Comparison of ENCODE assay signal across 9 cellular contexts in genomic region chr17:38606646-38607611, GRCh38. TPM values are rescaled to one million over a fixed set of nuclear protein-coding genes. Genes with fewer than 3 reads are reported as not detected.
DNase-seq lines count a peak whose midpoint lies in the region; ATAC-seq, FAIRE-seq and TF ChIP-seq lines count a peak whose summit lies in the region.
"Had no signal": no experiment of that assay in that cellular context is flagged by ENCODE, and none has a peak within 500 bp of the region (broad histone marks: within the 10 kb centered on the region; RNA-seq: fewer than 3 reads in every experiment).

No MANE protein-coding gene starts in this region.

- no peak for TF ChIP-seq EP300 in K562 (IDR thresholded peaks at IDR 0.05; ENCODE audit: low read length)

- peak overlapping the region; percentile 68 for H3K4me3 ChIP-seq in K562
- H3K4me3 ChIP-seq in lower lobe of right lung: peak overlapping the region; percentile 58

- H3K27ac Mint-ChIP-seq in activated CD8-positive, alpha-beta memory T cell treated with anti-CD3 and anti-CD28 coated beads, Interleukin-2, amount 10 ng/mL, durations not matched to agents 7 days and 5 days: no peak overlapping the region
- H3K27ac Mint-ChIP-seq in type B pancreatic cell: peak overlapping the region; percentile 67

- H3K9ac ChIP-seq in K562 (ENCODE audit: insufficient read depth in 1 of 2, low read depth in 2 of 2, low read length in 2 of 2): peak overlapping the region in 1 of 2 experiments; percentile 95; a peak in 2 of 4 replicates

- DNase-seq in activated CD8-positive, alpha-beta memory T cell treated with anti-CD3 and anti-CD28 coated beads, Interleukin-2, amount 10 ng/mL, durations not matched to agents 7 days and 5 days: no peak
- no peak for DNase-seq in activated CD8-positive, alpha-beta memory T cell treated with anti-CD3 and anti-CD28 coated beads, Interleukin-2, amount 50 U/mL, for 4 hours
- DNase-seq in K562 (ENCODE audit: extremely low read depth in 1 of 4, low spot score in 3 of 4) (no peak), lower lobe of right lung (no peak), type B pancreatic cell (ENCODE audit: extremely low spot score, unreplicated experiment) (no peak), NCI-H2107 treated with DMSO at 0.1 percent for 48 hours (lab: John Stamatoyannopoulos, UW; ENCODE audit: unreplicated experiment) (no peak), COLO829 (ENCODE audit: low spot score) (no peak)

- CTCF ChIA-PET in activated CD8-positive, alpha-beta memory T cell treated with anti-CD3 and anti-CD28 coated beads, Interleukin-2, amount 10 ng/mL, durations not matched to agents 7 days and 5 days (lab: Charles Lee): interaction anchor here (0.6 to 7.2 kb wide), 13 partner anchors 10 to 251 kb away, joined by 3 to 90 read pairs (median 3); no protein-coding TSS in a partner anchor
- CTCF ChIA-PET in K562 (lab: Yijun Ruan, JAX; ENCODE audit: low intra/inter-chr PET ratio): interaction anchor here (0.6 to 1.2 kb wide), 4 partner anchors 39 to 61 kb away, joined by 3 to 6 read pairs (median 3); no protein-coding TSS in a partner anchor

- H4K20me1 ChIP-seq in K562 (replicated peaks; ENCODE audit: control insufficient read depth, insufficient read depth, low read length): 0 out of 2 replicates have a peak, but pooled peaks cover 13% of the 10 kb centered on the region

- H3K36me3 ChIP-seq in K562 (ENCODE audit: control insufficient read depth, insufficient read depth, low read length) (no peaks in the 10 kb centered on the region), lower lobe of right lung (no peaks in the 10 kb centered on the region)

- FAIRE-seq in K562 (lab: Jason Lieb, UNC): no peak

- H2AFZ ChIP-seq in K562 (ENCODE audit: low read depth, low read length): peak overlapping the region; percentile 94; the same call in 1 of the 2 replicates

- in situ Hi-C loops in K562 (cut with MboI): no loop called here

- H3K36me3 Mint-ChIP-seq in activated CD8-positive, alpha-beta memory T cell treated with anti-CD3 and anti-CD28 coated beads, Interleukin-2, amount 10 ng/mL, durations not matched to agents 7 days and 5 days: no peaks in the 10 kb centered on the region
- H3K36me3 Mint-ChIP-seq in type B pancreatic cell: no peaks in the 10 kb centered on the region

- BruUV-seq in K562 (replicated peaks; lab: Mats Ljungman, UMichigan): no TSS peak

- H3K4me1 Mint-ChIP-seq in activated CD8-positive, alpha-beta memory T cell treated with anti-CD3 and anti-CD28 coated beads, Interleukin-2, amount 10 ng/mL, durations not matched to agents 7 days and 5 days: peaks cover 10% of the 10 kb centered on the region
- H3K4me1 Mint-ChIP-seq in type B pancreatic cell (ENCODE audit: unreplicated experiment): peaks cover 18% of the 10 kb centered on the region

- no peak for TF ChIP-seq RAD21 in K562 (CRISPR knock-in tag; conservative IDR thresholded peaks at IDR 0.05 in 1 of 2, IDR thresholded peaks at IDR 0.05 in 1 of 2)

- peaks cover 2 to 33% of the 10 kb centered on the region in 2 experiments for H3K4me1 ChIP-seq in K562 (replicated peaks in 1 of 2; ENCODE audit: control insufficient read depth in 2 of 2, insufficient read depth in 2 of 2, low read length in 2 of 2)
- H3K4me1 ChIP-seq in lower lobe of right lung: peaks cover 9% of the 10 kb centered on the region

- H3K27me3 ChIP-seq in K562 (ENCODE audit: control insufficient read depth in 2 of 2, insufficient read depth in 2 of 2, low read length in 2 of 2) (peaks cover 8 to 41% of the 10 kb centered on the region in 2 experiments; a peak in 3 of 5 replicates), lower lobe of right lung (ENCODE audit: low read depth) (peaks cover 70% of the 10 kb centered on the region)

- intact Hi-C loops in K562 (cut with micrococcal nuclease): no loop called here
- intact Hi-C loops in lower lobe of right lung (cut with DNase I): no loop called here

- no peaks in the 10 kb centered on the region for H3K9me3 Mint-ChIP-seq in activated CD8-positive, alpha-beta memory T cell treated with anti-CD3 and anti-CD28 coated beads, Interleukin-2, amount 10 ng/mL, durations not matched to agents 7 days and 5 days (ENCODE audit: low read depth)
- H3K9me3 Mint-ChIP-seq in type B pancreatic cell: no peaks in the 10 kb centered on the region

- POLR2A ChIA-PET in K562 (lab: Yijun Ruan, JAX): interaction anchor here (0.7 to 1.1 kb wide), 2 partner anchors 9 to 13 kb away, joined by 3 read pairs; no protein-coding TSS in a partner anchor

- no peak for ATAC-seq in activated CD8-positive, alpha-beta memory T cell treated with anti-CD3 and anti-CD28 coated beads, Interleukin-2, amount 10 ng/mL, durations not matched to agents 7 days and 5 days
- ATAC-seq in K562 (no peak), lower lobe of right lung (peak in 1 of 2 donors; percentile 5), HG02588 (IDR thresholded peaks at IDR 0.05; ENCODE audit: unreplicated experiment) (no peak)

- no peaks in the 10 kb centered on the region for H3K9me1 ChIP-seq in K562 (ENCODE audit: control insufficient read depth, insufficient read depth, low read length)

- no peak overlapping the region for H3K27ac ChIP-seq in K562 (ENCODE audit: extremely low read depth, low read depth, low read length)
- H3K27ac ChIP-seq in lower lobe of right lung: no peak overlapping the region

- peaks cover 3% of the 10 kb centered on the region; the same call in 1 of the 2 replicates for H3K9me3 ChIP-seq in K562 (replicated peaks; ENCODE audit: control insufficient read depth, insufficient read depth, low read depth, low read length)
- H3K9me3 ChIP-seq in lower lobe of right lung: no peaks in the 10 kb centered on the region

- 12% methylated on average over 21 of the region's 30 CpGs for WGBS in K562 (ENCODE audit: insufficient coverage, low coverage, missing lambda C conversion rate)

- H3K27me3 Mint-ChIP-seq in activated CD8-positive, alpha-beta memory T cell treated with anti-CD3 and anti-CD28 coated beads, Interleukin-2, amount 10 ng/mL, durations not matched to agents 7 days and 5 days: peaks cover 76% of the 10 kb centered on the region
- peaks cover 39% of the 10 kb centered on the region for H3K27me3 Mint-ChIP-seq in type B pancreatic cell

- peak overlapping the region; percentile 78; the same call in 1 of the 2 replicates for H3K4me2 ChIP-seq in K562 (ENCODE audit: insufficient read depth, low read length)

- TF ChIP-seq CTCF in K562 (IDR thresholded peaks at IDR 0.05 in 2 of 3, conservative IDR thresholded peaks at IDR 0.05 in 1 of 3; ENCODE audit: insufficient read depth in 2 of 3, low read depth in 1 of 3, low read length in 3 of 3): no peak
- no peak for TF ChIP-seq CTCF in lower lobe of right lung (IDR thresholded peaks at IDR 0.05)
- TF ChIP-seq CTCF in type B pancreatic cell (conservative IDR thresholded peaks at IDR 0.05): no peak

- TF ChIP-seq POLR2A in K562 (conservative IDR thresholded peaks at IDR 0.05): no peak

- H3K4me3 Mint-ChIP-seq in activated CD8-positive, alpha-beta memory T cell treated with anti-CD3 and anti-CD28 coated beads, Interleukin-2, amount 10 ng/mL, durations not matched to agents 7 days and 5 days: peak overlapping the region; percentile 56
- H3K4me3 Mint-ChIP-seq in type B pancreatic cell: peak overlapping the region; percentile 84

- H3K79me2 ChIP-seq in K562 (ENCODE audit: control insufficient read depth, insufficient read depth, low read length): no peaks in the 10 kb centered on the region

TF ChIP-seq in K562, 482 proteins besides CTCF, POLR2A, EP300 and RAD21:
- 0 out of 2 replicates have a peak, but pooled peaks have one; percentile 19 for TF ChIP-seq GATAD2A (IDR thresholded peaks at IDR 0.05)
- TF ChIP-seq PRMT5 (CRISPR knock-in tag; IDR thresholded peaks at IDR 0.05): no peak
- peak; percentile 8 for TF ChIP-seq HMGN3 (IDR thresholded peaks at IDR 0.05; ENCODE audit: borderline replicate concordance, extremely low read depth, insufficient read length, low read depth, low read length)
- TF ChIP-seq CREB1 (IDR thresholded peaks at IDR 0.05): 0 out of 2 replicates have a peak, but pooled peaks have one; percentile 6
- no peak for TF ChIP-seq CREB1 (CRISPR knock-in tag; IDR thresholded peaks at IDR 0.05)

RNA-seq across cellular contexts. Expression of gene SRCIN1, which starts 1.2 kb away (rescaled TPM):
- total RNA-seq in activated CD8-positive, alpha-beta memory T cell treated with anti-CD3 and anti-CD28 coated beads, Interleukin-2, amount 10 ng/mL, durations not matched to agents 7 days and 5 days: under 1 TPM; 0.26 to 0.30 TPM
- 0.51 and 2.0 TPM in 2 replicates for total RNA-seq in K562 (2011; cell fraction: chromatin; rRNA removed; ENCODE audit: low replicate concordance)
- total RNA-seq in K562 (2011; cell fraction: nucleolus; rRNA removed): 0.17 and 0.26 TPM in 2 replicates
- 0.53 and 0.66 TPM in 2 replicates for total RNA-seq in K562 (2011; cell fraction: nucleoplasm; rRNA removed)
- 0.04 TPM in 1 of 2 replicates, not detected in the other for total RNA-seq in K562 (2014; rRNA removed)
- total RNA-seq in K562 (2014; rRNA removed; fragmentation: Illumina TruSeq; extraction: Trizol): not detected in 2 replicates
- total RNA-seq in K562 (2015; rRNA removed; fragmentation: Illumina TruSeq; extraction: Trizol): not detected in 2 replicates
- total RNA-seq in K562 (2021): 0.33 and 0.40 TPM in 2 replicates
- polyA plus RNA-seq in K562 (2011; rRNA removed): 0.04 and 0.13 TPM in 2 replicates
- 0.01 and 0.06 TPM in 2 replicates for polyA plus RNA-seq in K562 (2011; cell fraction: cytosol; rRNA removed)
- polyA plus RNA-seq in K562 (2011; cell fraction: nucleus; rRNA removed): 0.17 and 1.9 TPM in 2 replicates
- polyA plus RNA-seq in K562 (2012): 0.05 and 0.44 TPM in 2 replicates
- 0.09 and 0.15 TPM in 2 replicates for polyA plus RNA-seq in K562 (2014; fragmentation: Illumina TruSeq; extraction: Trizol)
- not detected for polyA plus RNA-seq in K562 (2014; fragmentation: Nextera tagmentation; extraction: Ambion mirVana)
- not detected in 2 replicates for polyA plus RNA-seq in K562 (2014; rRNA removed)
- polyA minus RNA-seq in K562 (2011; rRNA and poly(A)+ RNA removed): not detected in 2 replicates
- not detected in 2 replicates for polyA minus RNA-seq in K562 (2011; cell fraction: cytosol; rRNA and poly(A)+ RNA removed)
- 0.13 TPM in 1 of 2 replicates, not detected in the other for polyA minus RNA-seq in K562 (2011; cell fraction: nucleus; rRNA and poly(A)+ RNA removed)
- 6.6 TPM for total RNA-seq in lower lobe of right lung
- 8.3 and 11.9 TPM in 2 replicates for total RNA-seq in type B pancreatic cell (ENCODE audit: low replicate concordance)
- polyA plus RNA-seq: fibroblast of lung had no signal
